Comparison of ENCODE assay signal across 1 cellular context in genomic region chr17:75405365-75406221, GRCh38.
TF ChIP-seq lines count a peak whose summit lies in the region.

Gene GRB2, minus strand, starts transcription at chr17:75405678. Its CDS starts 12,050 bp downstream, at chr17:75393628.

TF ChIP-seq in K562, 482 proteins besides CTCF, POLR2A, EP300 and RAD21 (continued from another document and continues in another):
- no peak for TF ChIP-seq E2F8 (IDR thresholded peaks at IDR 0.05; ENCODE audit: low read depth, partially characterized antibody)
- peak; percentile 59 for TF ChIP-seq SIN3B (IDR thresholded peaks at IDR 0.05; ENCODE audit: low read depth)
- no peak for TF ChIP-seq ZNF592 (IDR thresholded peaks at IDR 0.05)
- TF ChIP-seq HOXB6 (CRISPR knock-in tag; IDR thresholded peaks at IDR 0.05; ENCODE audit: borderline replicate concordance): no peak
- TF ChIP-seq ZNF212 (CRISPR knock-in tag; IDR thresholded peaks at IDR 0.05): no peak
- TF ChIP-seq GABPB2 (CRISPR knock-in tag; conservative IDR thresholded peaks at IDR 0.05): no peak
- TF ChIP-seq NELFE (IDR thresholded peaks at IDR 0.05; ENCODE audit: insufficient read depth, insufficient read length): no peak
- TF ChIP-seq NBN (IDR thresholded peaks at IDR 0.05; ENCODE audit: low read depth): peak; percentile 46; the same call in 1 of the 2 replicates
- TF ChIP-seq CREM (IDR thresholded peaks at IDR 0.05; ENCODE audit: low read depth): no peak; the same call in 1 of the 2 replicates
- no peak for TF ChIP-seq ZNF316 (IDR thresholded peaks at IDR 0.05)
- TF ChIP-seq ZNF584 (CRISPR knock-in tag; IDR thresholded peaks at IDR 0.05; ENCODE audit: low read depth): no peak
- no peak for TF ChIP-seq STAT5A (IDR thresholded peaks at IDR 0.05; ENCODE audit: borderline replicate concordance, low read length)
- no peak for TF ChIP-seq TSHZ1 (CRISPR knock-in tag; IDR thresholded peaks at IDR 0.05)
- no peak for TF ChIP-seq PYGO2 (tag; IDR thresholded peaks at IDR 0.05)
- TF ChIP-seq PCBP2 (IDR thresholded peaks at IDR 0.05; ENCODE audit: low read depth, low read length, poor library complexity, severe bottlenecking): no peak
- peak in 1 of 2 experiments; percentile 29 for TF ChIP-seq E2F6 (IDR thresholded peaks at IDR 0.05; ENCODE audit: borderline replicate concordance in 1 of 2, extremely low read depth in 1 of 2, insufficient read depth in 1 of 2, insufficient read length in 1 of 2, low read depth in 1 of 2, low read length in 1 of 2, poor library complexity in 1 of 2, severe bottlenecking in 1 of 2)
- peak in 1 of 2 experiments; percentile 4; a peak in 1 of 4 replicates for TF ChIP-seq RCOR1 (IDR thresholded peaks at IDR 0.05; ENCODE audit: borderline replicate concordance in 1 of 2, low read depth in 2 of 2, low read length in 2 of 2)
- no peak for TF ChIP-seq MYNN (IDR thresholded peaks at IDR 0.05)
- TF ChIP-seq MYNN (CRISPR knock-in tag; IDR thresholded peaks at IDR 0.05): no peak
- peak; percentile 96 for TF ChIP-seq POLR2G (IDR thresholded peaks at IDR 0.05; ENCODE audit: low read depth, low read length)
- no peak for TF ChIP-seq ZNF134 (CRISPR knock-in tag; conservative IDR thresholded peaks at IDR 0.05)
- peak; percentile 56; the same call in 1 of the 2 replicates for TF ChIP-seq THAP12 (CRISPR knock-in tag; IDR thresholded peaks at IDR 0.05)
- no peak for TF ChIP-seq ZNF384 (IDR thresholded peaks at IDR 0.05; ENCODE audit: low read depth, low read length)
- TF ChIP-seq U2AF2 (optimal IDR thresholded peaks at IDR 0.05; ENCODE audit: low read depth, low read length): no peak
- no peak for TF ChIP-seq TEAD1 (CRISPR knock-in tag; IDR thresholded peaks at IDR 0.05)
- no peak for TF ChIP-seq SETDB1 (IDR thresholded peaks at IDR 0.05; ENCODE audit: low read length)
- peak; percentile 46; the same call in 1 of the 2 replicates for TF ChIP-seq IRF1 (CRISPR knock-in tag; IDR thresholded peaks at IDR 0.05; ENCODE audit: borderline replicate concordance)
- TF ChIP-seq FOXA3 (CRISPR knock-in tag; conservative IDR thresholded peaks at IDR 0.05 in 1 of 2, IDR thresholded peaks at IDR 0.05 in 1 of 2): 0 out of 4 replicates have a peak, but pooled peaks of 1 of the 2 experiments have one; percentile 16
- peak; percentile 66 for TF ChIP-seq HNRNPLL (IDR thresholded peaks at IDR 0.05; ENCODE audit: low read depth, low read length, poor library complexity, severe bottlenecking)
- TF ChIP-seq ZNF133 (CRISPR knock-in tag; IDR thresholded peaks at IDR 0.05): no peak
- no peak for TF ChIP-seq HDAC8 (tag; IDR thresholded peaks at IDR 0.05)
- no peak for TF ChIP-seq ZNF583 (CRISPR knock-in tag; IDR thresholded peaks at IDR 0.05)
- no peak for TF ChIP-seq CHCHD3 (CRISPR knock-in tag; IDR thresholded peaks at IDR 0.05)
- peak; percentile 82 for TF ChIP-seq TFAP4 (CRISPR knock-in tag; IDR thresholded peaks at IDR 0.05; ENCODE audit: borderline replicate concordance)
- TF ChIP-seq TFAM (CRISPR knock-in tag; conservative IDR thresholded peaks at IDR 0.05): no peak
- TF ChIP-seq TFE3 (CRISPR knock-in tag; IDR thresholded peaks at IDR 0.05): no peak
- no peak for TF ChIP-seq CEBPG (CRISPR knock-in tag; IDR thresholded peaks at IDR 0.05)
- no peak for TF ChIP-seq CEBPG (tag; conservative IDR thresholded peaks at IDR 0.05 in 1 of 2, IDR thresholded peaks at IDR 0.05 in 1 of 2)
- TF ChIP-seq NKRF (IDR thresholded peaks at IDR 0.05; ENCODE audit: borderline replicate concordance): no peak
